Comparison of ENCODE assay signal across 1 cellular context in the genomic region with DNA sequence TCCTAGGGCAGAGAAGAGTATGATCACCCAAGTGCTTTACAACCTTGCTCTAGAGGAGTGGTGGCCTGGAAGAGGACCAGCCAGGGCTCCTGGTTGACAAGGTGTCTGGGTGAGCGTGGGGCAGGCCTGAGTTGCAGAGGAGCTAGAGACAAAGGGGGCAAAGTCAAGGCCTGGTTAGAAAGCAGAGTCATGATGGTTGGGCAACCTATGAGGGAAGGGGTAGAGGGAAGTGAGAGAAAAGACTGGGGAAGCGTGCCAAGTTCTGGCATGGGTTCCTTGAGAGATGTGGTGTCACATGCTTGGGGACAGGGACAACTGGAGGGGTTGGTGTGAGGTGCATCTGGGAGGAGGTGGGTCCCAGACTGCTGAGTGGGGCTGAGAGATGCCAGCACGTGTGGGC.
TF ChIP-seq lines count a peak whose summit lies in the region.

No MANE protein-coding gene starts in this region.

TF ChIP-seq in HepG2, 621 proteins besides CTCF, POLR2A, EP300 and RAD21 (continued from another document):
- no peak for TF ChIP-seq GTF2F1 (IDR thresholded peaks at IDR 0.05; ENCODE audit: low read length)
- no peak for TF ChIP-seq RAD51 (IDR thresholded peaks at IDR 0.05; ENCODE audit: borderline replicate concordance)
- 0 out of 2 replicates have a peak, but pooled peaks have one; percentile 23 for TF ChIP-seq CAMTA2 (CRISPR knock-in tag; IDR thresholded peaks at IDR 0.05; ENCODE audit: borderline replicate concordance)
- TF ChIP-seq CEBPB (IDR thresholded peaks at IDR 0.05; ENCODE audit: borderline replicate concordance, low read depth, low read length) = peak; percentile 72; the same call in 1 of the 2 replicates
- TF ChIP-seq CEBPG (CRISPR knock-in tag; IDR thresholded peaks at IDR 0.05) = peak; percentile 63; the same call in 1 of the 2 replicates
- TF ChIP-seq, protein P1, sequence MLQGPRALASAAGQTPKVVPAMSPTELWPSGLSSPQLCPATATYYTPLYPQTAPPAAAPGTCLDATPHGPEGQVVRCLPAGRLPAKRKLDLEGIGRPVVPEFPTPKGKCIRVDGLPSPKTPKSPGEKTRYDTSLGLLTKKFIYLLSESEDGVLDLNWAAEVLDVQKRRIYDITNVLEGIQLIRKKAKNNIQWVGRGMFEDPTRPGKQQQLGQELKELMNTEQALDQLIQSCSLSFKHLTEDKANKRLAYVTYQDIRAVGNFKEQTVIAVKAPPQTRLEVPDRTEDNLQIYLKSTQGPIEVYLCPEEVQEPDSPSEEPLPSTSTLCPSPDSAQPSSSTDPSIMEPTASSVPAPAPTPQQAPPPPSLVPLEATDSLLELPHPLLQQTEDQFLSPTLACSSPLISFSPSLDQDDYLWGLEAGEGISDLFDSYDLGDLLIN (CRISPR knock-in tag; IDR thresholded peaks at IDR 0.05; ENCODE audit: borderline replicate concordance) = no peak
- TF ChIP-seq, protein P2, sequence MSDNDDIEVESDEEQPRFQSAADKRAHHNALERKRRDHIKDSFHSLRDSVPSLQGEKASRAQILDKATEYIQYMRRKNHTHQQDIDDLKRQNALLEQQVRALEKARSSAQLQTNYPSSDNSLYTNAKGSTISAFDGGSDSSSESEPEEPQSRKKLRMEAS (IDR thresholded peaks at IDR 0.05) = 0 out of 2 replicates have a peak, but pooled peaks have one; percentile 31
- TF ChIP-seq NFE2 (CRISPR knock-in tag; IDR thresholded peaks at IDR 0.05) = peak; percentile 51; the same call in 1 of the 2 replicates
- TF ChIP-seq ZNF672 (CRISPR knock-in tag; IDR thresholded peaks at IDR 0.05) = no peak
- TF ChIP-seq HNF4G (IDR thresholded peaks at IDR 0.05; ENCODE audit: borderline replicate concordance, low read depth, low read length) = 0 out of 2 replicates have a peak, but pooled peaks have one; percentile 30
- TF ChIP-seq HNF4G (CRISPR knock-in tag; IDR thresholded peaks at IDR 0.05; ENCODE audit: borderline replicate concordance, low read depth) = no peak
- TF ChIP-seq, protein P3, sequence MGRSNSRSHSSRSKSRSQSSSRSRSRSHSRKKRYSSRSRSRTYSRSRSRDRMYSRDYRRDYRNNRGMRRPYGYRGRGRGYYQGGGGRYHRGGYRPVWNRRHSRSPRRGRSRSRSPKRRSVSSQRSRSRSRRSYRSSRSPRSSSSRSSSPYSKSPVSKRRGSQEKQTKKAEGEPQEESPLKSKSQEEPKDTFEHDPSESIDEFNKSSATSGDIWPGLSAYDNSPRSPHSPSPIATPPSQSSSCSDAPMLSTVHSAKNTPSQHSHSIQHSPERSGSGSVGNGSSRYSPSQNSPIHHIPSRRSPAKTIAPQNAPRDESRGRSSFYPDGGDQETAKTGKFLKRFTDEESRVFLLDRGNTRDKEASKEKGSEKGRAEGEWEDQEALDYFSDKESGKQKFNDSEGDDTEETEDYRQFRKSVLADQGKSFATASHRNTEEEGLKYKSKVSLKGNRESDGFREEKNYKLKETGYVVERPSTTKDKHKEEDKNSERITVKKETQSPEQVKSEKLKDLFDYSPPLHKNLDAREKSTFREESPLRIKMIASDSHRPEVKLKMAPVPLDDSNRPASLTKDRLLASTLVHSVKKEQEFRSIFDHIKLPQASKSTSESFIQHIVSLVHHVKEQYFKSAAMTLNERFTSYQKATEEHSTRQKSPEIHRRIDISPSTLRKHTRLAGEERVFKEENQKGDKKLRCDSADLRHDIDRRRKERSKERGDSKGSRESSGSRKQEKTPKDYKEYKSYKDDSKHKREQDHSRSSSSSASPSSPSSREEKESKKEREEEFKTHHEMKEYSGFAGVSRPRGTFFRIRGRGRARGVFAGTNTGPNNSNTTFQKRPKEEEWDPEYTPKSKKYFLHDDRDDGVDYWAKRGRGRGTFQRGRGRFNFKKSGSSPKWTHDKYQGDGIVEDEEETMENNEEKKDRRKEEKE (IDR thresholded peaks at IDR 0.05) = no peak
- no peak for TF ChIP-seq CHD2 (IDR thresholded peaks at IDR 0.05; ENCODE audit: low read depth, low read length)
- TF ChIP-seq, protein P4, sequence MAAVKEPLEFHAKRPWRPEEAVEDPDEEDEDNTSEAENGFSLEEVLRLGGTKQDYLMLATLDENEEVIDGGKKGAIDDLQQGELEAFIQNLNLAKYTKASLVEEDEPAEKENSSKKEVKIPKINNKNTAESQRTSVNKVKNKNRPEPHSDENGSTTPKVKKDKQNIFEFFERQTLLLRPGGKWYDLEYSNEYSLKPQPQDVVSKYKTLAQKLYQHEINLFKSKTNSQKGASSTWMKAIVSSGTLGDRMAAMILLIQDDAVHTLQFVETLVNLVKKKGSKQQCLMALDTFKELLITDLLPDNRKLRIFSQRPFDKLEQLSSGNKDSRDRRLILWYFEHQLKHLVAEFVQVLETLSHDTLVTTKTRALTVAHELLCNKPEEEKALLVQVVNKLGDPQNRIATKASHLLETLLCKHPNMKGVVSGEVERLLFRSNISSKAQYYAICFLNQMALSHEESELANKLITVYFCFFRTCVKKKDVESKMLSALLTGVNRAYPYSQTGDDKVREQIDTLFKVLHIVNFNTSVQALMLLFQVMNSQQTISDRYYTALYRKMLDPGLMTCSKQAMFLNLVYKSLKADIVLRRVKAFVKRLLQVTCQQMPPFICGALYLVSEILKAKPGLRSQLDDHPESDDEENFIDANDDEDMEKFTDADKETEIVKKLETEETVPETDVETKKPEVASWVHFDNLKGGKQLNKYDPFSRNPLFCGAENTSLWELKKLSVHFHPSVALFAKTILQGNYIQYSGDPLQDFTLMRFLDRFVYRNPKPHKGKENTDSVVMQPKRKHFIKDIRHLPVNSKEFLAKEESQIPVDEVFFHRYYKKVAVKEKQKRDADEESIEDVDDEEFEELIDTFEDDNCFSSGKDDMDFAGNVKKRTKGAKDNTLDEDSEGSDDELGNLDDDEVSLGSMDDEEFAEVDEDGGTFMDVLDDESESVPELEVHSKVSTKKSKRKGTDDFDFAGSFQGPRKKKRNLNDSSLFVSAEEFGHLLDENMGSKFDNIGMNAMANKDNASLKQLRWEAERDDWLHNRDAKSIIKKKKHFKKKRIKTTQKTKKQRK (IDR thresholded peaks at IDR 0.05; ENCODE audit: low read length) = no peak
- TF ChIP-seq NKX3-1 (CRISPR knock-in tag; IDR thresholded peaks at IDR 0.05) = no peak
- TF ChIP-seq SOX13 (IDR thresholded peaks at IDR 0.05) = no peak
- 0 out of 4 replicates have a peak, but pooled peaks of 1 of the 2 experiments have one; percentile 18 for TF ChIP-seq SOX13 (CRISPR knock-in tag; conservative IDR thresholded peaks at IDR 0.05 in 1 of 2, IDR thresholded peaks at IDR 0.05 in 1 of 2)
- TF ChIP-seq, protein P5, sequence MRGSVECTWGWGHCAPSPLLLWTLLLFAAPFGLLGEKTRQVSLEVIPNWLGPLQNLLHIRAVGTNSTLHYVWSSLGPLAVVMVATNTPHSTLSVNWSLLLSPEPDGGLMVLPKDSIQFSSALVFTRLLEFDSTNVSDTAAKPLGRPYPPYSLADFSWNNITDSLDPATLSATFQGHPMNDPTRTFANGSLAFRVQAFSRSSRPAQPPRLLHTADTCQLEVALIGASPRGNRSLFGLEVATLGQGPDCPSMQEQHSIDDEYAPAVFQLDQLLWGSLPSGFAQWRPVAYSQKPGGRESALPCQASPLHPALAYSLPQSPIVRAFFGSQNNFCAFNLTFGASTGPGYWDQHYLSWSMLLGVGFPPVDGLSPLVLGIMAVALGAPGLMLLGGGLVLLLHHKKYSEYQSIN (CRISPR knock-in tag; IDR thresholded peaks at IDR 0.05; ENCODE audit: borderline replicate concordance) = no peak
- TF ChIP-seq FOXK1 (CRISPR knock-in tag; IDR thresholded peaks at IDR 0.05; ENCODE audit: borderline replicate concordance, low read depth) = no peak
- TF ChIP-seq, protein P6, sequence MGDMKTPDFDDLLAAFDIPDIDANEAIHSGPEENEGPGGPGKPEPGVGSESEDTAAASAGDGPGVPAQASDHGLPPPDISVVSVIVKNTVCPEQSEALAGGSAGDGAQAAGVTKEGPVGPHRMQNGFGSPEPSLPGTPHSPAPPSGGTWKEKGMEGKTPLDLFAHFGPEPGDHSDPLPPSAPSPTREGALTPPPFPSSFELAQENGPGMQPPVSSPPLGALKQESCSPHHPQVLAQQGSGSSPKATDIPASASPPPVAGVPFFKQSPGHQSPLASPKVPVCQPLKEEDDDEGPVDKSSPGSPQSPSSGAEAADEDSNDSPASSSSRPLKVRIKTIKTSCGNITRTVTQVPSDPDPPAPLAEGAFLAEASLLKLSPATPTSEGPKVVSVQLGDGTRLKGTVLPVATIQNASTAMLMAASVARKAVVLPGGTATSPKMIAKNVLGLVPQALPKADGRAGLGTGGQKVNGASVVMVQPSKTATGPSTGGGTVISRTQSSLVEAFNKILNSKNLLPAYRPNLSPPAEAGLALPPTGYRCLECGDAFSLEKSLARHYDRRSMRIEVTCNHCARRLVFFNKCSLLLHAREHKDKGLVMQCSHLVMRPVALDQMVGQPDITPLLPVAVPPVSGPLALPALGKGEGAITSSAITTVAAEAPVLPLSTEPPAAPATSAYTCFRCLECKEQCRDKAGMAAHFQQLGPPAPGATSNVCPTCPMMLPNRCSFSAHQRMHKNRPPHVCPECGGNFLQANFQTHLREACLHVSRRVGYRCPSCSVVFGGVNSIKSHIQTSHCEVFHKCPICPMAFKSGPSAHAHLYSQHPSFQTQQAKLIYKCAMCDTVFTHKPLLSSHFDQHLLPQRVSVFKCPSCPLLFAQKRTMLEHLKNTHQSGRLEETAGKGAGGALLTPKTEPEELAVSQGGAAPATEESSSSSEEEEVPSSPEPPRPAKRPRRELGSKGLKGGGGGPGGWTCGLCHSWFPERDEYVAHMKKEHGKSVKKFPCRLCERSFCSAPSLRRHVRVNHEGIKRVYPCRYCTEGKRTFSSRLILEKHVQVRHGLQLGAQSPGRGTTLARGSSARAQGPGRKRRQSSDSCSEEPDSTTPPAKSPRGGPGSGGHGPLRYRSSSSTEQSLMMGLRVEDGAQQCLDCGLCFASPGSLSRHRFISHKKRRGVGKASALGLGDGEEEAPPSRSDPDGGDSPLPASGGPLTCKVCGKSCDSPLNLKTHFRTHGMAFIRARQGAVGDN (CRISPR knock-in tag; IDR thresholded peaks at IDR 0.05) = peak; percentile 44
